ENCODE assay signal across 37 cellular contexts in genomic region chr6:49693512-49693911, GRCh38. TPM values are rescaled to one million over a fixed set of nuclear protein-coding genes. Genes with fewer than 3 reads are reported as not detected.
"Had no signal": no experiment of that assay in that cellular context is flagged by ENCODE, and none has a peak within 500 bp of the region (broad histone marks: within the 10 kb centered on the region; RNA-seq: fewer than 3 reads in every experiment).

No MANE protein-coding gene starts in this region.

- ATAC-seq: activated CD8-positive, alpha-beta T cell treated with anti-CD3 and anti-CD28 coated beads for 36 hours; activated naive CD4-positive, alpha-beta T cell treated with anti-CD3 and anti-CD28 coated beads, Interleukin-2, amount 50 U/mL, for 72 hours; activated T-cell treated with anti-CD3 and anti-CD28 coated beads, Interleukin-2, amount 50 U/mL, for 4 hours; activated T-cell treated with anti-CD3 and anti-CD28 coated beads, Interleukin-2, amount 50 U/mL, for 72 hours; activated T-helper 17 cell treated with anti-CD3 and anti-CD28 coated beads, Interleukin-2, amount 50 U/mL, for 72 hours; body of pancreas had no signal

- H3K36me3 ChIP-seq: adrenal gland, brain microvascular endothelial cell, breast epithelium had no signal

- FAIRE-seq: astrocyte, TTC549 had no signal

- H3K9me3 ChIP-seq: adrenal gland had no signal

- H3K4me3 ChIP-seq: adrenal gland, body of pancreas, breast epithelium had no signal

- H3K27ac ChIP-seq: adrenal gland, body of pancreas, brain microvascular endothelial cell, breast epithelium, VCaP had no signal

- DNase-seq: activated B cell treated with CpG ODN at 0.5 μM for 24 hours; activated CD4-positive, alpha-beta memory T cell treated with anti-CD3 and anti-CD28 coated beads for 36 hours; activated CD4-positive, alpha-beta T cell treated with anti-CD3 and anti-CD28 coated beads for 4 hours; activated CD4-positive, alpha-beta T cell treated with anti-CD3 and anti-CD28 coated beads, Interleukin-2, amount 10 ng/mL, durations not matched to agents 24 days and 14 days; activated CD4-positive, alpha-beta T cell treated with anti-CD3 and anti-CD28 coated beads, Interleukin-2, amount 50 U/mL, for 1 hour; activated CD4-positive, alpha-beta T cell treated with anti-CD3 and anti-CD28 coated beads, Interleukin-2, amount 50 U/mL, for 4 hours; activated CD4-positive, CD25-positive, alpha-beta regulatory T cell treated with anti-CD3 and anti-CD28 coated beads, Interleukin-2, amount 50 U/mL, for 72 hours; activated CD8-positive, alpha-beta memory T cell treated with anti-CD3 and anti-CD28 coated beads, Interleukin-2, amount 50 U/mL, for 4 hours; activated CD8-positive, alpha-beta T cell treated with anti-CD3 and anti-CD28 coated beads for 36 hours; activated effector memory CD4-positive, alpha-beta T cell treated with anti-CD3 and anti-CD28 coated beads, Interleukin-2, amount 50 U/mL, for 16 hours; activated gamma-delta T cell treated with Interleukin-2 at 50 U/mL for 16 hours; activated naive CD4-positive, alpha-beta T cell; activated naive CD4-positive, alpha-beta T cell treated with anti-CD3 and anti-CD28 coated beads for 36 hours; activated naive CD4-positive, alpha-beta T cell treated with anti-CD3 and anti-CD28 coated beads, Interleukin-2, amount 50 U/mL, for 16 hours; activated naive CD8-positive, alpha-beta T cell treated with anti-CD3 and anti-CD28 coated beads for 36 hours; activated T-cell treated with anti-CD3 and anti-CD28 coated beads for 4 hours; activated T-cell treated with anti-CD3 and anti-CD28 coated beads, Interleukin-2, amount 50 U/mL, for 1 hour; activated T-cell treated with anti-CD3 and anti-CD28 coated beads, Interleukin-2, amount 50 U/mL, for 4 hours; activated T-cell treated with anti-CD3 and anti-CD28 coated beads, Interleukin-2, amount 50 U/mL, for 72 hours; adrenal gland; amniotic stem cell; aorta; body of pancreas; brain microvascular endothelial cell; central memory CD4-positive, alpha-beta T cell; T-helper 2 cell; T-helper 9 cell had no signal

- H3K27me3 ChIP-seq: adrenal gland, body of pancreas, brain microvascular endothelial cell, breast epithelium had no signal

- H3K4me1 ChIP-seq: adrenal gland, body of pancreas, breast epithelium had no signal

RNA-seq across cellular contexts. Expression of gene CRISP2, which starts 19.8 kb away (rescaled TPM):
- total RNA-seq: activated B cell treated with CpG ODN at 0.5 μM for 24 hours; activated CD4-positive, alpha-beta memory T cell treated with anti-CD3 and anti-CD28 coated beads for 36 hours; activated CD4-positive, alpha-beta T cell treated with anti-CD3 and anti-CD28 coated beads, Interleukin-2, amount 10 ng/mL, durations not matched to agents 24 days and 14 days; activated CD8-positive, alpha-beta memory T cell treated with anti-CD3 and anti-CD28 coated beads for 36 hours; activated CD8-positive, alpha-beta T cell treated with anti-CD3 and anti-CD28 coated beads for 36 hours; activated naive CD4-positive, alpha-beta T cell treated with anti-CD3 and anti-CD28 coated beads for 36 hours; activated naive CD4-positive, alpha-beta T cell treated with anti-CD3 and anti-CD28 coated beads, Interleukin-2, amount 50 U/mL, for 72 hours; activated naive CD8-positive, alpha-beta T cell treated with anti-CD3 and anti-CD28 coated beads for 36 hours; activated T-cell treated with anti-CD3 and anti-CD28 coated beads, Interleukin-2, amount 50 U/mL, for 4 hours; activated T-cell treated with anti-CD3 and anti-CD28 coated beads, Interleukin-2, amount 50 U/mL, for 72 hours; activated T-helper 1 cell treated with anti-CD3 and anti-CD28 coated beads, Interleukin-12 subunit alpha, Interleukin-12 subunit beta, Interleukin-2, Interleukin-4 antibody, amounts not matched to agents 30 ng/mL and 10 ng/mL and 1 ng/mL, durations not matched to agents 14 hours and 24 hours and 36 hours; activated T-helper 17 cell treated with anti-CD3 and anti-CD28 coated beads, Interleukin-2, amount 50 U/mL, for 72 hours; adrenal gland; aorta; astrocyte; body of pancreas; cardiac septum had no signal
- polyA plus RNA-seq: adrenal gland, aorta had no signal

RNA-seq across cellular contexts. Expression of gene CRISP3, which starts 50.7 kb away (rescaled TPM):
- total RNA-seq: activated B cell treated with CpG ODN at 0.5 μM for 24 hours; activated CD4-positive, alpha-beta memory T cell treated with anti-CD3 and anti-CD28 coated beads for 36 hours; activated CD4-positive, alpha-beta T cell treated with anti-CD3 and anti-CD28 coated beads, Interleukin-2, amount 10 ng/mL, durations not matched to agents 24 days and 14 days; activated CD8-positive, alpha-beta memory T cell treated with anti-CD3 and anti-CD28 coated beads for 36 hours; activated CD8-positive, alpha-beta T cell treated with anti-CD3 and anti-CD28 coated beads for 36 hours; activated naive CD4-positive, alpha-beta T cell treated with anti-CD3 and anti-CD28 coated beads for 36 hours; activated naive CD4-positive, alpha-beta T cell treated with anti-CD3 and anti-CD28 coated beads, Interleukin-2, amount 50 U/mL, for 72 hours; activated naive CD8-positive, alpha-beta T cell treated with anti-CD3 and anti-CD28 coated beads for 36 hours; activated T-cell treated with anti-CD3 and anti-CD28 coated beads, Interleukin-2, amount 50 U/mL, for 4 hours; activated T-cell treated with anti-CD3 and anti-CD28 coated beads, Interleukin-2, amount 50 U/mL, for 72 hours; activated T-helper 1 cell treated with anti-CD3 and anti-CD28 coated beads, Interleukin-12 subunit alpha, Interleukin-12 subunit beta, Interleukin-2, Interleukin-4 antibody, amounts not matched to agents 30 ng/mL and 10 ng/mL and 1 ng/mL, durations not matched to agents 14 hours and 24 hours and 36 hours; activated T-helper 17 cell treated with anti-CD3 and anti-CD28 coated beads, Interleukin-2, amount 50 U/mL, for 72 hours; adrenal gland; aorta; astrocyte; cerebellum had no signal

RNA-seq across cellular contexts. Expression of gene RHAG, which starts 56.9 kb away (rescaled TPM):
- total RNA-seq: activated B cell treated with CpG ODN at 0.5 μM for 24 hours; activated CD4-positive, alpha-beta memory T cell treated with anti-CD3 and anti-CD28 coated beads for 36 hours; activated CD4-positive, alpha-beta T cell treated with anti-CD3 and anti-CD28 coated beads, Interleukin-2, amount 10 ng/mL, durations not matched to agents 24 days and 14 days; activated CD8-positive, alpha-beta memory T cell treated with anti-CD3 and anti-CD28 coated beads for 36 hours; activated CD8-positive, alpha-beta T cell treated with anti-CD3 and anti-CD28 coated beads for 36 hours; activated naive CD4-positive, alpha-beta T cell treated with anti-CD3 and anti-CD28 coated beads for 36 hours; activated naive CD4-positive, alpha-beta T cell treated with anti-CD3 and anti-CD28 coated beads, Interleukin-2, amount 50 U/mL, for 72 hours; activated naive CD8-positive, alpha-beta T cell treated with anti-CD3 and anti-CD28 coated beads for 36 hours; activated T-cell treated with anti-CD3 and anti-CD28 coated beads, Interleukin-2, amount 50 U/mL, for 72 hours; activated T-helper 1 cell treated with anti-CD3 and anti-CD28 coated beads, Interleukin-12 subunit alpha, Interleukin-12 subunit beta, Interleukin-2, Interleukin-4 antibody, amounts not matched to agents 30 ng/mL and 10 ng/mL and 1 ng/mL, durations not matched to agents 14 hours and 24 hours and 36 hours; activated T-helper 17 cell treated with anti-CD3 and anti-CD28 coated beads, Interleukin-2, amount 50 U/mL, for 72 hours; aorta; astrocyte; body of pancreas; breast epithelium; cardiac septum had no signal
- polyA plus RNA-seq: aorta had no signal
